Comparison of ENCODE assay signal across 9 cellular contexts in genomic region chr18:74898965-74899364, GRCh38.
A peak's percentile ranks its signal among the peaks of the same experiment; 100 is the strongest.
DNase-seq lines count a peak whose midpoint lies in the region; ATAC-seq lines count a peak whose summit lies in the region.
"Had no signal": no experiment of that assay in that cellular context is flagged by ENCODE, and none has a peak within 500 bp of the region (broad histone marks: within the 10 kb centered on the region; RNA-seq: fewer than 3 reads in every experiment).

No MANE protein-coding gene starts in this region.

- H3K9me3 ChIP-seq in skeletal muscle satellite cell (replicated peaks; ENCODE audit: low read length) = no peaks in the 10 kb centered on the region

- H3K4me2 ChIP-seq in skeletal muscle satellite cell (ENCODE audit: low read length) = peak overlapping the region; percentile 50

- DNase-seq in GM04504 (ENCODE audit: low read depth) = peak; percentile 8
- peak; percentile 93 for DNase-seq in NCI-H69 (lab: John Stamatoyannopoulos, UW)
- DNase-seq in dermis blood vessel endothelial cell = peak; percentile 58
- DNase-seq: immature natural killer cell had no signal

- peaks cover 19% of the 10 kb centered on the region for H3K4me1 ChIP-seq in skeletal muscle satellite cell (ENCODE audit: control insufficient read depth, insufficient read depth, low read length)

- ATAC-seq in HG03521 (IDR thresholded peaks at IDR 0.05; ENCODE audit: unreplicated experiment) = no peak
- ATAC-seq in GM19023 (IDR thresholded peaks at IDR 0.05; ENCODE audit: unreplicated experiment) = no peak
- no peak for ATAC-seq in HG03039 (IDR thresholded peaks at IDR 0.05; ENCODE audit: unreplicated experiment)

- H3K4me3 ChIP-seq in skeletal muscle satellite cell (ENCODE audit: low read length) = no peak overlapping the region
- H3K4me3 ChIP-seq: SK-N-MC had no signal

- no peaks in the 10 kb centered on the region for H3K36me3 ChIP-seq in skeletal muscle satellite cell (ENCODE audit: insufficient read depth, low read length)

- H3K9ac ChIP-seq in skeletal muscle satellite cell (ENCODE audit: low read depth, low read length) = no peak overlapping the region

- H3K27me3 ChIP-seq in skeletal muscle satellite cell (ENCODE audit: control insufficient read depth, insufficient read depth, low read length) = no peaks in the 10 kb centered on the region

Comparison
In these comparisons a context has a peak if more than half of its experiments do, and no peak if none do; other contexts are left out.
1. DNase-seq: peak in every context shown above with its lines; median percentile 93 in NCI-H69; 58 in dermis blood vessel endothelial cell; 8 in GM04504.